In genomic region chr3:50388720-50389352, GRCh38 we compare ENCODE assay signal across 2 cellular contexts.
TF ChIP-seq lines count a peak whose summit lies in the region.

No MANE protein-coding gene starts in this region.

TF ChIP-seq in SK-N-SH treated with all-trans-retinoic acid at 6 μM for 48 hours, 23 proteins besides CTCF, POLR2A, EP300 and RAD21:
- TF ChIP-seq ZNF8 (CRISPR knock-in tag; IDR thresholded peaks at IDR 0.05) = no peak
- TF ChIP-seq PATZ1 (CRISPR knock-in tag; IDR thresholded peaks at IDR 0.05; ENCODE audit: borderline replicate concordance) = no peak
- TF ChIP-seq CSRNP3 (CRISPR knock-in tag; IDR thresholded peaks at IDR 0.05) = no peak
- no peak for TF ChIP-seq PPARA (CRISPR knock-in tag; IDR thresholded peaks at IDR 0.05; ENCODE audit: borderline replicate concordance)
- no peak for TF ChIP-seq TOX (CRISPR knock-in tag; IDR thresholded peaks at IDR 0.05; ENCODE audit: borderline replicate concordance)
- TF ChIP-seq POU6F1 (CRISPR knock-in tag; IDR thresholded peaks at IDR 0.05; ENCODE audit: borderline replicate concordance, low read depth) = no peak
- TF ChIP-seq ZC3H10 (CRISPR knock-in tag; IDR thresholded peaks at IDR 0.05) = no peak
- TF ChIP-seq ZNF565 (CRISPR knock-in tag; conservative IDR thresholded peaks at IDR 0.05; ENCODE audit: low read depth) = no peak
- TF ChIP-seq ESRRG (CRISPR knock-in tag; IDR thresholded peaks at IDR 0.05) = no peak
- TF ChIP-seq ZFP3 (CRISPR knock-in tag; IDR thresholded peaks at IDR 0.05) = no peak
- TF ChIP-seq TCF4 (CRISPR knock-in tag; IDR thresholded peaks at IDR 0.05; ENCODE audit: borderline replicate concordance) = no peak
- no peak for TF ChIP-seq ISL1 (CRISPR knock-in tag; IDR thresholded peaks at IDR 0.05)
- no peak for TF ChIP-seq OSR1 (CRISPR knock-in tag; IDR thresholded peaks at IDR 0.05)
- no peak for TF ChIP-seq RARB (CRISPR knock-in tag; IDR thresholded peaks at IDR 0.05)
- no peak for TF ChIP-seq TSHZ2 (CRISPR knock-in tag; IDR thresholded peaks at IDR 0.05)
- no peak for TF ChIP-seq ZNF70 (CRISPR knock-in tag; IDR thresholded peaks at IDR 0.05)
- TF ChIP-seq GLIS3 (CRISPR knock-in tag; IDR thresholded peaks at IDR 0.05) = no peak

TF ChIP-seq in SK-N-SH, 30 proteins besides CTCF, POLR2A, EP300 and RAD21:
- no peak for TF ChIP-seq ZBTB33 (IDR thresholded peaks at IDR 0.05; ENCODE audit: borderline replicate concordance, low read depth)
- no peak for TF ChIP-seq MXI1 (IDR thresholded peaks at IDR 0.05; ENCODE audit: low read depth, low read length)
- TF ChIP-seq ELF1 (IDR thresholded peaks at IDR 0.05) = no peak
- TF ChIP-seq SMC3 (IDR thresholded peaks at IDR 0.05; ENCODE audit: low read depth, low read length) = no peak
- no peak for TF ChIP-seq GATA2 (CRISPR knock-in tag; IDR thresholded peaks at IDR 0.05)
- TF ChIP-seq EZH2phosphoT487 (IDR thresholded peaks at IDR 0.05; ENCODE audit: borderline replicate concordance, low read depth) = no peak
- TF ChIP-seq REST (IDR thresholded peaks at IDR 0.05; ENCODE audit: low read depth, low read length) = no peak
- TF ChIP-seq NFIC (IDR thresholded peaks at IDR 0.05; ENCODE audit: borderline replicate concordance) = no peak
- no peak for TF ChIP-seq TEAD4 (IDR thresholded peaks at IDR 0.05; ENCODE audit: borderline replicate concordance, insufficient read depth)
- TF ChIP-seq FOXJ3 (CRISPR knock-in tag; IDR thresholded peaks at IDR 0.05) = no peak
- no peak for TF ChIP-seq SIN3A (IDR thresholded peaks at IDR 0.05; ENCODE audit: borderline replicate concordance, low read depth, low read length)
- TF ChIP-seq USF1 (IDR thresholded peaks at IDR 0.05; ENCODE audit: borderline replicate concordance, low read depth) = no peak
- no peak; the same call in 1 of the 2 replicates for TF ChIP-seq RCOR1 (IDR thresholded peaks at IDR 0.05; ENCODE audit: low read length)
- no peak for TF ChIP-seq RXRA (IDR thresholded peaks at IDR 0.05; ENCODE audit: borderline replicate concordance, low read depth)
- no peak for TF ChIP-seq GABPA (IDR thresholded peaks at IDR 0.05; ENCODE audit: low read depth)
- no peak for TF ChIP-seq RFX5 (IDR thresholded peaks at IDR 0.05; ENCODE audit: low read length)
- TF ChIP-seq FOSL2 (IDR thresholded peaks at IDR 0.05; ENCODE audit: borderline replicate concordance, low read depth) = no peak
- TF ChIP-seq MEF2A (IDR thresholded peaks at IDR 0.05; ENCODE audit: borderline replicate concordance, low read depth) = no peak
- TF ChIP-seq NRF1 (IDR thresholded peaks at IDR 0.05; ENCODE audit: low read depth, low read length) = no peak
